30 cellular contexts compared by ENCODE assay signal in genomic region chr15:89841306-89841705, GRCh38.
"Had no signal": no experiment of that assay in that cellular context is flagged by ENCODE, and none has a peak within 500 bp of the region (broad histone marks: within the 10 kb centered on the region; RNA-seq: fewer than 3 reads in every experiment).

No MANE protein-coding gene starts in this region.

- H3K27ac ChIP-seq: esophagus muscularis mucosa, left lung, neural progenitor cell, prostate gland, right atrium auricular region, suprapubic skin, transverse colon, upper lobe of right lung, uterus had no signal

- ATAC-seq: heart right ventricle; left cardiac atrium; left lung; mucosa of descending colon; sciatic nerve; stimulated activated naive CD8-positive, alpha-beta T cell treated with anti-CD3 and anti-CD28 coated beads, Interleukin-15, amount 100 ng/mL, for 72 hours; upper lobe of right lung had no signal

- H3K9me3 ChIP-seq: esophagus muscularis mucosa, heart right ventricle, left lung, mucosa of descending colon, prostate gland, right atrium auricular region, suprapubic skin, transverse colon, upper lobe of right lung, uterus had no signal

- H3K27ac Mint-ChIP-seq: endodermal cell; mesothelial cell of epicardium; nephron; neural progenitor cell; stimulated activated naive CD8-positive, alpha-beta T cell treated with anti-CD3 and anti-CD28 coated beads, Interleukin-15, amount 100 ng/mL, for 72 hours had no signal

- H2AFZ ChIP-seq: neural progenitor cell had no signal

- H3K9ac ChIP-seq: neural progenitor cell had no signal

- H3K9me3 Mint-ChIP-seq: endodermal cell; mesothelial cell of epicardium; nephron; neural progenitor cell; stimulated activated naive CD8-positive, alpha-beta T cell treated with anti-CD3 and anti-CD28 coated beads, Interleukin-15, amount 100 ng/mL, for 72 hours had no signal

- H3K36me3 ChIP-seq: neural progenitor cell, prostate gland, uterus had no signal

- H3K27me3 ChIP-seq: esophagus muscularis mucosa, heart right ventricle, left lung, neural progenitor cell, right atrium auricular region, suprapubic skin, transverse colon, upper lobe of right lung, uterus had no signal

- H3K4me1 Mint-ChIP-seq: nephron had no signal

- H3K4me3 ChIP-seq: esophagus muscularis mucosa, heart right ventricle, left lung, mucosa of descending colon, neural progenitor cell, prostate gland, right atrium auricular region, smooth muscle cell, suprapubic skin, transverse colon, upper lobe of right lung, uterus had no signal

- H3K4me3 Mint-ChIP-seq: endodermal cell; mesothelial cell of epicardium; naive B cell; nephron; neural progenitor cell; stimulated activated naive CD8-positive, alpha-beta T cell treated with anti-CD3 and anti-CD28 coated beads, Interleukin-15, amount 100 ng/mL, for 72 hours had no signal

- H3K27me3 Mint-ChIP-seq: naive B cell; stimulated activated naive CD8-positive, alpha-beta T cell treated with anti-CD3 and anti-CD28 coated beads, Interleukin-15, amount 100 ng/mL, for 72 hours had no signal

- H3K4me1 ChIP-seq: neural progenitor cell, uterus had no signal

- H3K4me2 ChIP-seq: neural progenitor cell, smooth muscle cell had no signal

- DNase-seq: effector CD8-positive, alpha-beta T cell; endodermal cell; foreskin melanocyte; glutamatergic neuron; heart right ventricle; hippocampal formation; left cardiac atrium; left lung; mesenchymal stem cell; mucosa of descending colon; naive B cell; nucleus accumbens; stimulated activated CD4-positive, alpha-beta T cell treated with anti-CD3 and anti-CD28 coated beads, Interleukin-12 subunit alpha, Interleukin-12 subunit beta, amount 100 ng/mL, for 4 hours; stimulated activated CD4-positive, alpha-beta T cell treated with anti-CD3 and anti-CD28 coated beads, Interleukin-1b, Interleukin-23, amount 100 ng/mL, for 48 hours; stimulated activated CD4-positive, alpha-beta T cell treated with anti-CD3 and anti-CD28 coated beads, Interleukin-4, amount 100 ng/mL, for 1 hour; stimulated activated CD8-positive, alpha-beta memory T cell treated with anti-CD3 and anti-CD28 coated beads, Interleukin-4, amount 100 ng/mL, for 48 hours; stimulated activated naive CD4-positive, alpha-beta T cell; stimulated activated naive CD8-positive, alpha-beta T cell treated with anti-CD3 and anti-CD28 coated beads, Interleukin-15, amount 100 ng/mL, for 72 hours; transverse colon; upper lobe of right lung; uterus had no signal
